Comparison of ENCODE assay signal across 8 cellular contexts in genomic region chr13:113187263-113187669, GRCh38. TPM values are rescaled to one million over a fixed set of nuclear protein-coding genes. Genes with fewer than 3 reads are reported as not detected.
DNase-seq lines count a peak whose midpoint lies in the region; ATAC-seq, FAIRE-seq and TF ChIP-seq lines count a peak whose summit lies in the region.

No MANE protein-coding gene starts in this region.

- TF ChIP-seq CTCF in RWPE2 (IDR thresholded peaks at IDR 0.05; ENCODE audit: poor library complexity, severe bottlenecking), result peak; percentile 8
- TF ChIP-seq CTCF in brain microvascular endothelial cell (IDR thresholded peaks at IDR 0.05; ENCODE audit: low read depth, low read length, missing control alignments), result no peak

- ATAC-seq in RWPE2 (ENCODE audit: low read depth), result peak; percentile 100

- no peak overlapping the region for H3K14ac ChIP-seq in neuronal stem cell (ENCODE audit: low read length)

- H3K27ac ChIP-seq in RWPE2 (ENCODE audit: poor library complexity, severe bottlenecking) (peak overlapping the region; percentile 78), brain microvascular endothelial cell (peak overlapping the region; percentile 95), neuronal stem cell (replicated peaks; ENCODE audit: low read length) (no peak overlapping the region)

- no peak overlapping the region for H3K4ac ChIP-seq in neuronal stem cell (ENCODE audit: low read length)

- no peak overlapping the region for H2BK5ac ChIP-seq in neuronal stem cell (ENCODE audit: low read length)

- H3K4me2 ChIP-seq in neuronal stem cell (ENCODE audit: insufficient read depth, low read length, poor library complexity, severe bottlenecking), result no peak overlapping the region

- no peak overlapping the region for H4K8ac ChIP-seq in neuronal stem cell (ENCODE audit: low read depth, low read length)

- in situ Hi-C loops in brain microvascular endothelial cell (cut with HindIII; ENCODE audit: low pct_ligation_motif_present, low sequenced_read_pairs), result no loop called here

- no peak overlapping the region for H4K91ac ChIP-seq in neuronal stem cell (ENCODE audit: low read depth, low read length, poor library complexity)

- H2BK15ac ChIP-seq in neuronal stem cell (ENCODE audit: low read length), result no peak overlapping the region

- H2BK120ac ChIP-seq in neuronal stem cell (ENCODE audit: low read depth, low read length), result no peak overlapping the region

- TF ChIP-seq POLR2A in GM12892 (IDR thresholded peaks at IDR 0.05; ENCODE audit: low read depth, low read length), result no peak

- no peak overlapping the region for H2BK12ac ChIP-seq in neuronal stem cell (ENCODE audit: low read length)

- no peak overlapping the region for H2AFZ ChIP-seq in neuronal stem cell (ENCODE audit: low read length)

- H3K36me3 ChIP-seq in RWPE2 (ENCODE audit: low read depth) (peaks cover 89% of the 10 kb centered on the region), brain microvascular endothelial cell (replicated peaks) (peaks cover 8% of the 10 kb centered on the region), neuronal stem cell (replicated peaks in 1 of 2; ENCODE audit: control insufficient read depth in 2 of 2, insufficient read depth in 2 of 2, low read length in 2 of 2) (peaks cover 27 to 98% of the 10 kb centered on the region in 2 donors)

- H3K9me3 ChIP-seq in RWPE2 (ENCODE audit: severe bottlenecking) (no peaks in the 10 kb centered on the region), neuronal stem cell (replicated peaks in 1 of 2; ENCODE audit: control insufficient read depth in 2 of 2, insufficient read depth in 1 of 2, low read depth in 1 of 2, low read length in 2 of 2) (no peaks in the 10 kb centered on the region)

- no peak overlapping the region for H2AK5ac ChIP-seq in neuronal stem cell (ENCODE audit: low read depth, low read length)

- no peak overlapping the region for H3K18ac ChIP-seq in neuronal stem cell (ENCODE audit: low read length)

- H3K27me3 ChIP-seq in RWPE2 (ENCODE audit: insufficient read depth, poor library complexity, severe bottlenecking) (no peaks in the 10 kb centered on the region), brain microvascular endothelial cell (replicated peaks) (no peaks in the 10 kb centered on the region), neuronal stem cell (ENCODE audit: control insufficient read depth in 3 of 3, insufficient read depth in 3 of 3, low read depth in 1 of 3, low read length in 3 of 3) (no peaks in the 10 kb centered on the region)

- H3K23ac ChIP-seq in neuronal stem cell (ENCODE audit: low read depth, low read length, poor library complexity), result no peak overlapping the region

- H3K4me3 ChIP-seq in RWPE2 (ENCODE audit: severe bottlenecking) (no peak overlapping the region), brain microvascular endothelial cell (ENCODE audit: low read depth, low read length) (peak overlapping the region; percentile 37), neuronal stem cell (ENCODE audit: low read length in 2 of 2) (no peak overlapping the region)

- H3K79me1 ChIP-seq in neuronal stem cell (ENCODE audit: low read depth, low read length), result no peaks in the 10 kb centered on the region

- FAIRE-seq in G401.6 (lab: Jason Lieb, UNC) (peak; percentile 48), GM12892 (lab: Jason Lieb, UNC) (no peak)

- H3K4me1 ChIP-seq in RWPE2 (ENCODE audit: insufficient read depth, poor library complexity, severe bottlenecking), result peaks cover 16% of the 10 kb centered on the region
- H3K4me1 ChIP-seq in neuronal stem cell (ENCODE audit: control insufficient read depth in 2 of 2, insufficient read depth in 1 of 2, low read depth in 1 of 2, low read length in 2 of 2), result no peaks in the 10 kb centered on the region

- DNase-seq in RWPE2 (ENCODE audit: low spot score), result peak; percentile 98
- peak; percentile 100 for DNase-seq in brain microvascular endothelial cell
- DNase-seq in kidney tubule cell (ENCODE audit: low spot score), result peak; percentile 98
- DNase-seq in stimulated activated CD4-positive, alpha-beta T cell treated with anti-CD3 and anti-CD28 coated beads, TNF-alpha, amount 100 ng/mL, for 4 hours (ENCODE audit: low read depth in 3 of 3), result peak in 2 of 3 experiments; percentile 36 to 52
- DNase-seq in HuH-7 (ENCODE audit: low spot score), result no peak
- DNase-seq in GM12892 (ENCODE audit: insufficient read length), result no peak
- no peak for DNase-seq in neuronal stem cell (ENCODE audit: low spot score)

- WGBS in neuronal stem cell (ENCODE audit: extremely low coverage in 2 of 2, insufficient read length in 2 of 2, insufficient replicate concordance in 1 of 2), 2 donors, result no CpG with 5 or more reads among the region's 9 CpGs

- H3K9ac ChIP-seq in neuronal stem cell (ENCODE audit: low read depth, low read length, poor library complexity), result no peak overlapping the region

RNA-seq across cellular contexts. Expression of gene PCID2, which starts 21.2 kb away (rescaled TPM):
- polyA plus RNA-seq in GM12892 (2012; ENCODE audit: missing spikeins), result 50.8 TPM
- polyA plus RNA-seq in neuronal stem cell (2013, experiment 1 of 2), result 58.8 TPM
- 60.1 TPM for polyA plus RNA-seq in neuronal stem cell (2013, experiment 2 of 2)

RNA-seq across cellular contexts. Expression of gene CUL4A, which starts 22.1 kb away (rescaled TPM):
- polyA plus RNA-seq in GM12892 (2012; ENCODE audit: missing spikeins), result 41.4 TPM
- 40.2 TPM for polyA plus RNA-seq in neuronal stem cell (2013, experiment 1 of 2)
- polyA plus RNA-seq in neuronal stem cell (2013, experiment 2 of 2), result 39.4 TPM

RNA-seq across cellular contexts. Expression of gene PROZ, which starts 28.8 kb away (rescaled TPM):
- polyA plus RNA-seq in GM12892 (2012; ENCODE audit: missing spikeins), result not detected
- 0.13 TPM for polyA plus RNA-seq in neuronal stem cell (2013, experiment 1 of 2)
- polyA plus RNA-seq in neuronal stem cell (2013, experiment 2 of 2), result 0.06 TPM

Comparison
In these comparisons a context has a peak if more than half of its experiments do, and no peak if none do; other contexts are left out.
1. DNase-seq: peak in RWPE2 (single experiment), brain microvascular endothelial cell (single experiment), kidney tubule cell (single experiment) and stimulated activated CD4-positive, alpha-beta T cell treated with anti-CD3 and anti-CD28 coated beads, TNF-alpha, amount 100 ng/mL, for 4 hours (2 of 3); none in HuH-7 (single experiment), GM12892 (single experiment) and neuronal stem cell (single experiment).